Comparison of ENCODE assay signal across 1 cellular context in genomic region chr4:177441803-177442622, GRCh38.
TF ChIP-seq lines count a peak whose summit lies in the region.

TSS of gene AGA (minus strand) at chr4:177442437. CDS start at chr4:177442375, 62 bp downstream.

TF ChIP-seq in K562, 482 proteins besides CTCF, POLR2A, EP300 and RAD21 (continued from another document and continues in another):
- TF ChIP-seq, protein P1, sequence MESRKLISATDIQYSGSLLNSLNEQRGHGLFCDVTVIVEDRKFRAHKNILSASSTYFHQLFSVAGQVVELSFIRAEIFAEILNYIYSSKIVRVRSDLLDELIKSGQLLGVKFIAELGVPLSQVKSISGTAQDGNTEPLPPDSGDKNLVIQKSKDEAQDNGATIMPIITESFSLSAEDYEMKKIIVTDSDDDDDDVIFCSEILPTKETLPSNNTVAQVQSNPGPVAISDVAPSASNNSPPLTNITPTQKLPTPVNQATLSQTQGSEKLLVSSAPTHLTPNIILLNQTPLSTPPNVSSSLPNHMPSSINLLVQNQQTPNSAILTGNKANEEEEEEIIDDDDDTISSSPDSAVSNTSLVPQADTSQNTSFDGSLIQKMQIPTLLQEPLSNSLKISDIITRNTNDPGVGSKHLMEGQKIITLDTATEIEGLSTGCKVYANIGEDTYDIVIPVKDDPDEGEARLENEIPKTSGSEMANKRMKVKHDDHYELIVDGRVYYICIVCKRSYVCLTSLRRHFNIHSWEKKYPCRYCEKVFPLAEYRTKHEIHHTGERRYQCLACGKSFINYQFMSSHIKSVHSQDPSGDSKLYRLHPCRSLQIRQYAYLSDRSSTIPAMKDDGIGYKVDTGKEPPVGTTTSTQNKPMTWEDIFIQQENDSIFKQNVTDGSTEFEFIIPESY (CRISPR knock-in tag; IDR thresholded peaks at IDR 0.05): no peak
- TF ChIP-seq, protein P2, sequence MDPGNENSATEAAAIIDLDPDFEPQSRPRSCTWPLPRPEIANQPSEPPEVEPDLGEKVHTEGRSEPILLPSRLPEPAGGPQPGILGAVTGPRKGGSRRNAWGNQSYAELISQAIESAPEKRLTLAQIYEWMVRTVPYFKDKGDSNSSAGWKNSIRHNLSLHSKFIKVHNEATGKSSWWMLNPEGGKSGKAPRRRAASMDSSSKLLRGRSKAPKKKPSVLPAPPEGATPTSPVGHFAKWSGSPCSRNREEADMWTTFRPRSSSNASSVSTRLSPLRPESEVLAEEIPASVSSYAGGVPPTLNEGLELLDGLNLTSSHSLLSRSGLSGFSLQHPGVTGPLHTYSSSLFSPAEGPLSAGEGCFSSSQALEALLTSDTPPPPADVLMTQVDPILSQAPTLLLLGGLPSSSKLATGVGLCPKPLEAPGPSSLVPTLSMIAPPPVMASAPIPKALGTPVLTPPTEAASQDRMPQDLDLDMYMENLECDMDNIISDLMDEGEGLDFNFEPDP (CRISPR knock-in tag; IDR thresholded peaks at IDR 0.05): no peak
- no peak for TF ChIP-seq ILK (tag; IDR thresholded peaks at IDR 0.05; ENCODE audit: borderline replicate concordance, low read depth)
- no peak for TF ChIP-seq SETDB1 (IDR thresholded peaks at IDR 0.05; ENCODE audit: low read length)
- no peak for TF ChIP-seq NR2C1 (IDR thresholded peaks at IDR 0.05)
- TF ChIP-seq NR2C1 (tag; IDR thresholded peaks at IDR 0.05): no peak
- no peak for TF ChIP-seq NCOA4 (IDR thresholded peaks at IDR 0.05; ENCODE audit: partially characterized antibody)
- no peak for TF ChIP-seq FOXM1 (IDR thresholded peaks at IDR 0.05; ENCODE audit: low read depth)
- TF ChIP-seq FOXM1 (CRISPR knock-in tag; IDR thresholded peaks at IDR 0.05; ENCODE audit: low read depth): no peak
- TF ChIP-seq KLF10 (CRISPR knock-in tag; IDR thresholded peaks at IDR 0.05): no peak
- TF ChIP-seq E2F8 (IDR thresholded peaks at IDR 0.05; ENCODE audit: low read depth, partially characterized antibody): no peak
- TF ChIP-seq, protein P3, sequence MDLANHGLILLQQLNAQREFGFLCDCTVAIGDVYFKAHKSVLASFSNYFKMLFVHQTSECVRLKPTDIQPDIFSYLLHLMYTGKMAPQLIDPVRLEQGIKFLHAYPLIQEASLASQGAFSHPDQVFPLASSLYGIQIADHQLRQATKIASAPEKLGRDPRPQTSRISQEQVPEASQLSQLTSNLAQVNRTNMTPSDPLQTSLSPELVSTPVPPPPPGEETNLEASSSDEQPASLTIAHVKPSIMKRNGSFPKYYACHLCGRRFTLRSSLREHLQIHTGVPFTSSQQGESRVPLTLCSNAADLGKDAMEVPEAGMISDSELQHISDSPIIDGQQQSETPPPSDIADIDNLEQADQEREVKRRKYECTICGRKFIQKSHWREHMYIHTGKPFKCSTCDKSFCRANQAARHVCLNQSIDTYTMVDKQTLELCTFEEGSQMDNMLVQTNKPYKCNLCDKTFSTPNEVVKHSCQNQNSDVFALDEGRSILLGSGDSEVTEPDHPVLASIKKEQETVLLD (IDR thresholded peaks at IDR 0.05): peak; percentile 24; the same call in 1 of the 2 replicates
- no peak for TF ChIP-seq KAT2B (IDR thresholded peaks at IDR 0.05; ENCODE audit: low read depth, low read length)
- peak; percentile 86 to 95 for TF ChIP-seq MAZ (CRISPR knock-in tag; conservative IDR thresholded peaks at IDR 0.05 in 1 of 2, IDR thresholded peaks at IDR 0.05 in 1 of 2)
- no peak for TF ChIP-seq TBL1XR1 (IDR thresholded peaks at IDR 0.05; ENCODE audit: low read length in 2 of 2)
- no peak for TF ChIP-seq SNRNP70 (optimal IDR thresholded peaks at IDR 0.05; ENCODE audit: low read depth, low read length)
- no peak for TF ChIP-seq U2AF2 (optimal IDR thresholded peaks at IDR 0.05; ENCODE audit: low read depth, low read length)
- TF ChIP-seq ZNF253 (CRISPR knock-in tag; conservative IDR thresholded peaks at IDR 0.05): no peak
- TF ChIP-seq CBX3 (IDR thresholded peaks at IDR 0.05; ENCODE audit: borderline replicate concordance in 1 of 2, low read length in 2 of 2): no peak; a peak in 1 of 3 replicates
- TF ChIP-seq KDM5B (IDR thresholded peaks at IDR 0.05; ENCODE audit: insufficient replicate concordance, low read depth, low read length): peak; percentile 85
- TF ChIP-seq NCOR1 (IDR thresholded peaks at IDR 0.05): no peak
- TF ChIP-seq MCM5 (IDR thresholded peaks at IDR 0.05; ENCODE audit: low read depth): no peak
- TF ChIP-seq TGIF2 (CRISPR knock-in tag; IDR thresholded peaks at IDR 0.05): no peak
- TF ChIP-seq PYGO2 (tag; IDR thresholded peaks at IDR 0.05): no peak
- no peak for TF ChIP-seq DDX20 (tag; IDR thresholded peaks at IDR 0.05; ENCODE audit: low read depth)
- no peak for TF ChIP-seq ZNF121 (CRISPR knock-in tag; conservative IDR thresholded peaks at IDR 0.05)
- TF ChIP-seq, protein P4, sequence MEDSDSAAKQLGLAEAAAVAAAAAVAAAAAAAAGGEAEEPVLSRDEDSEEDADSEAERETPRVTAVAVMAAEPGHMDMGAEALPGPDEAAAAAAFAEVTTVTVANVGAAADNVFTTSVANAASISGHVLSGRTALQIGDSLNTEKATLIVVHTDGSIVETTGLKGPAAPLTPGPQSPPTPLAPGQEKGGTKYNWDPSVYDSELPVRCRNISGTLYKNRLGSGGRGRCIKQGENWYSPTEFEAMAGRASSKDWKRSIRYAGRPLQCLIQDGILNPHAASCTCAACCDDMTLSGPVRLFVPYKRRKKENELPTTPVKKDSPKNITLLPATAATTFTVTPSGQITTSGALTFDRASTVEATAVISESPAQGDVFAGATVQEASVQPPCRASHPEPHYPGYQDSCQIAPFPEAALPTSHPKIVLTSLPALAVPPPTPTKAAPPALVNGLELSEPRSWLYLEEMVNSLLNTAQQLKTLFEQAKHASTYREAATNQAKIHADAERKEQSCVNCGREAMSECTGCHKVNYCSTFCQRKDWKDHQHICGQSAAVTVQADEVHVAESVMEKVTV (CRISPR knock-in tag; IDR thresholded peaks at IDR 0.05): no peak
- TF ChIP-seq RBM22 (IDR thresholded peaks at IDR 0.05; ENCODE audit: low read depth, low read length, poor library complexity, severe bottlenecking): peak; percentile 84
- TF ChIP-seq ZNF512 (tag; IDR thresholded peaks at IDR 0.05): no peak
- no peak for TF ChIP-seq BRD9 (IDR thresholded peaks at IDR 0.05; ENCODE audit: low read depth, partially characterized antibody)
- no peak for TF ChIP-seq HDGF (IDR thresholded peaks at IDR 0.05)
- no peak for TF ChIP-seq HSF4 (CRISPR knock-in tag; IDR thresholded peaks at IDR 0.05; ENCODE audit: borderline replicate concordance)
- TF ChIP-seq TAL1 (IDR thresholded peaks at IDR 0.05): no peak
- TF ChIP-seq ZNF133 (CRISPR knock-in tag; IDR thresholded peaks at IDR 0.05): no peak
- TF ChIP-seq ZNF12 (CRISPR knock-in tag; IDR thresholded peaks at IDR 0.05): no peak; the same call in 1 of the 2 replicates
- TF ChIP-seq HMG20A (CRISPR knock-in tag; conservative IDR thresholded peaks at IDR 0.05): no peak
- TF ChIP-seq POLR2B (IDR thresholded peaks at IDR 0.05; ENCODE audit: low read depth, partially characterized antibody): peak; percentile 88
- TF ChIP-seq, protein P5, sequence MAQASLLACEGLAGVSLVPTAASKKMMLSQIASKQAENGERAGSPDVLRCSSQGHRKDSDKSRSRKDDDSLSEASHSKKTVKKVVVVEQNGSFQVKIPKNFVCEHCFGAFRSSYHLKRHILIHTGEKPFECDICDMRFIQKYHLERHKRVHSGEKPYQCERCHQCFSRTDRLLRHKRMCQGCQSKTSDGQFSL (CRISPR knock-in tag; IDR thresholded peaks at IDR 0.05): no peak
- TF ChIP-seq, protein P5 (tag; IDR thresholded peaks at IDR 0.05): no peak
- TF ChIP-seq, protein P6, sequence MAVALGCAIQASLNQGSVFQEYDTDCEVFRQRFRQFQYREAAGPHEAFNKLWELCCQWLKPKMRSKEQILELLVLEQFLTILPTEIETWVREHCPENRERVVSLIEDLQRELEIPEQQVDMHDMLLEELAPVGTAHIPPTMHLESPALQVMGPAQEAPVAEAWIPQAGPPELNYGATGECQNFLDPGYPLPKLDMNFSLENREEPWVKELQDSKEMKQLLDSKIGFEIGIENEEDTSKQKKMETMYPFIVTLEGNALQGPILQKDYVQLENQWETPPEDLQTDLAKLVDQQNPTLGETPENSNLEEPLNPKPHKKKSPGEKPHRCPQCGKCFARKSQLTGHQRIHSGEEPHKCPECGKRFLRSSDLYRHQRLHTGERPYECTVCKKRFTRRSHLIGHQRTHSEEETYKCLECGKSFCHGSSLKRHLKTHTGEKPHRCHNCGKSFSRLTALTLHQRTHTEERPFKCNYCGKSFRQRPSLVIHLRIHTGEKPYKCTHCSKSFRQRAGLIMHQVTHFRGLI (CRISPR knock-in tag; IDR thresholded peaks at IDR 0.05): no peak
- no peak for TF ChIP-seq TSC22D4 (tag; IDR thresholded peaks at IDR 0.05)
- no peak for TF ChIP-seq GTF2F1 (IDR thresholded peaks at IDR 0.05; ENCODE audit: low read depth, low read length)
- TF ChIP-seq SIRT6 (IDR thresholded peaks at IDR 0.05; ENCODE audit: low read depth, low read length): no peak
- no peak for TF ChIP-seq CCAR2 (IDR thresholded peaks at IDR 0.05; ENCODE audit: low read depth, low read length)
- no peak for TF ChIP-seq SMAD3 (CRISPR knock-in tag; conservative IDR thresholded peaks at IDR 0.05)
- TF ChIP-seq E2F4 (CRISPR knock-in tag; IDR thresholded peaks at IDR 0.05; ENCODE audit: low read depth): no peak
- no peak for TF ChIP-seq ZNF140 (CRISPR knock-in tag; IDR thresholded peaks at IDR 0.05)
- TF ChIP-seq DACH1 (IDR thresholded peaks at IDR 0.05; ENCODE audit: partially characterized antibody): no peak
- no peak for TF ChIP-seq ZNF507 (tag; conservative IDR thresholded peaks at IDR 0.05)
- TF ChIP-seq CEBPZ (IDR thresholded peaks at IDR 0.05; ENCODE audit: borderline replicate concordance, low read depth, low read length): no peak
